ENCODE assay signal across 1 cellular context in the genomic region with DNA sequence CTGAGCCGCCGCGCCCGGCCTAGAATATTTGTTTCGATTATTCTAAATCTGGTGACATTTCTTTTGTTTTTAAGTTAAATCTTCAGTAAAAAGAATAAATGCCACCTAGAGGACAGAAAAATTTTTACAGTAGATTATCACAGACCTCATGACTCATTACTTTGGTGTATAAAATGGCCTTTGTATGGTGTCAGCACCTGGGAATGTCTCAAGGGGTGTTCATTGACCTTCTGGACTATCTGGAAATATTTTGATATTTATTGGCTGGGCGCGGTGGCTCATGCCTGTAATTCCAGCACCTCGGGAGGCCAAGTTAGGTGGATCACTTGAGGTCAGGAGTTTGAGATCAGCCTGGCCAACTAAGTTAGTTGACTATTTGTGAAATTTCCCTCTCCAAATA.
TF ChIP-seq lines count a peak whose summit lies in the region.

No MANE protein-coding gene starts in this region.

TF ChIP-seq in H1, 55 proteins besides CTCF, POLR2A, EP300 and RAD21 (continued from another document):
- TF ChIP-seq, protein P1, sequence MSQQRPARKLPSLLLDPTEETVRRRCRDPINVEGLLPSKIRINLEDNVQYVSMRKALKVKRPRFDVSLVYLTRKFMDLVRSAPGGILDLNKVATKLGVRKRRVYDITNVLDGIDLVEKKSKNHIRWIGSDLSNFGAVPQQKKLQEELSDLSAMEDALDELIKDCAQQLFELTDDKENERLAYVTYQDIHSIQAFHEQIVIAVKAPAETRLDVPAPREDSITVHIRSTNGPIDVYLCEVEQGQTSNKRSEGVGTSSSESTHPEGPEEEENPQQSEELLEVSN (IDR thresholded peaks at IDR 0.05): no peak
- no peak for TF ChIP-seq BRCA1 (IDR thresholded peaks at IDR 0.05; ENCODE audit: low read depth, low read length)
- TF ChIP-seq CREB1 (IDR thresholded peaks at IDR 0.05): no peak
- TF ChIP-seq TEAD4 (IDR thresholded peaks at IDR 0.05; ENCODE audit: low read depth, low read length): no peak
- TF ChIP-seq RFX5 (IDR thresholded peaks at IDR 0.05; ENCODE audit: borderline replicate concordance, low read depth, low read length): no peak
- no peak for TF ChIP-seq KDM5A (IDR thresholded peaks at IDR 0.05; ENCODE audit: low read length)
- no peak for TF ChIP-seq CHD2 (IDR thresholded peaks at IDR 0.05; ENCODE audit: low read length)
- TF ChIP-seq EGR1 (IDR thresholded peaks at IDR 0.05; ENCODE audit: borderline replicate concordance, low read depth, low read length): no peak
- no peak for TF ChIP-seq SP1 (IDR thresholded peaks at IDR 0.05; ENCODE audit: low read depth, low read length)
- no peak for TF ChIP-seq HDAC6 (IDR thresholded peaks at IDR 0.05; ENCODE audit: low read depth, low read length)
- no peak for TF ChIP-seq JUND (IDR thresholded peaks at IDR 0.05; ENCODE audit: low read length)
- TF ChIP-seq TBP (IDR thresholded peaks at IDR 0.05; ENCODE audit: low read depth, low read length): no peak
- TF ChIP-seq KDM1A (IDR thresholded peaks at IDR 0.05; ENCODE audit: borderline replicate concordance, low read length): no peak
TF ChIP-seq in H1: peak in this region for 0.
